18 cellular contexts compared by ENCODE assay signal in genomic region chr5:65984098-65984885, GRCh38. TPM values are rescaled to one million over a fixed set of nuclear protein-coding genes. Genes with fewer than 3 reads are reported as not detected.
DNase-seq lines count a peak whose midpoint lies in the region; ATAC-seq and TF ChIP-seq lines count a peak whose summit lies in the region.
"Had no signal": no experiment of that assay in that cellular context is flagged by ENCODE, and none has a peak within 500 bp of the region (broad histone marks: within the 10 kb centered on the region; RNA-seq: fewer than 3 reads in every experiment).

No MANE protein-coding gene starts in this region.

- H3K36me3 ChIP-seq in psoas muscle (ENCODE audit: insufficient read depth in 1 of 2, low read depth in 1 of 2): no peaks in the 10 kb centered on the region
- H3K36me3 ChIP-seq in left lung: no peaks in the 10 kb centered on the region
- H3K36me3 ChIP-seq: prostate gland had no signal

- H3K4me3 Mint-ChIP-seq in immature natural killer cell: peak overlapping the region in 2 of 5 donors; percentile 26 to 37
- H3K4me3 Mint-ChIP-seq: stimulated activated naive CD8-positive, alpha-beta T cell treated with anti-CD3 and anti-CD28 coated beads, Interleukin-15, Interleukin-2, amounts not matched to agents 100 ng/mL and 50 ng/mL, for 24 hours had no signal

- H3K27me3 ChIP-seq in psoas muscle (ENCODE audit: insufficient read depth in 3 of 3, low read length in 2 of 3): no peaks in the 10 kb centered on the region
- H3K27me3 ChIP-seq in left lung: no peaks in the 10 kb centered on the region
- H3K27me3 ChIP-seq: SJSA1 had no signal

- no peaks in the 10 kb centered on the region for H3K9me3 Mint-ChIP-seq in immature natural killer cell

- peaks cover 81 to 88% of the 10 kb centered on the region in 2 donors for H3K4me1 Mint-ChIP-seq in immature natural killer cell

- TF ChIP-seq CTCF in psoas muscle (IDR thresholded peaks at IDR 0.05) (no peak), left lung (IDR thresholded peaks at IDR 0.05) (no peak)

- intact Hi-C loops in psoas muscle (cut with DNase I): no loop called here
- intact Hi-C loops in left lung (cut with DNase I): no loop called here

- no peaks in the 10 kb centered on the region for H3K36me3 Mint-ChIP-seq in immature natural killer cell

- H3K9me3 ChIP-seq in psoas muscle (no peaks in the 10 kb centered on the region), left lung (no peaks in the 10 kb centered on the region)
- H3K9me3 ChIP-seq: prostate gland, SJSA1 had no signal

- H3K4me1 ChIP-seq in psoas muscle (peaks cover 40% of the 10 kb centered on the region), left lung (peaks cover 0 to 9% of the 10 kb centered on the region in 2 donors)

- DNase-seq in NCI-H82 (lab: John Stamatoyannopoulos, UW) (peak; percentile 1), NCI-H82 treated with DMSO at 0.1 percent for 48 hours (lab: John Stamatoyannopoulos, UW; ENCODE audit: unreplicated experiment) (no peak), NCI-H748 (lab: John Stamatoyannopoulos, UW; ENCODE audit: unreplicated experiment) (peak; percentile 41), immature natural killer cell (no peak), psoas muscle (no peak), left lung (no peak), G401 (ENCODE audit: low spot score) (no peak)
- DNase-seq: activated CD4-positive, alpha-beta T cell treated with anti-CD3 and anti-CD28 coated beads, Interleukin-2, amount 50 U/mL, for 4 hours; activated T-cell treated with anti-CD3 and anti-CD28 coated beads, Interleukin-2, amount 50 U/mL, for 48 hours; cerebellar nuclear complex; GM23248; Karpas-422; left colon; NCI-H226 had no signal

- in situ Hi-C loops in G401 (cut with HindIII; ENCODE audit: low sequenced_read_pairs): no loop called here

- ATAC-seq in psoas muscle: peak in 3 of 4 donors; percentile 21 to 39 (median 25)
- no peak for ATAC-seq in GM19467 (IDR thresholded peaks at IDR 0.05; ENCODE audit: unreplicated experiment)
- no peak for ATAC-seq in left lung
- ATAC-seq: left colon had no signal

- peak overlapping the region in 5 of 6 donors; percentile 12 to 82 (median 60) for H3K27ac Mint-ChIP-seq in immature natural killer cell
- H3K27ac Mint-ChIP-seq: stimulated activated naive CD8-positive, alpha-beta T cell treated with anti-CD3 and anti-CD28 coated beads, Interleukin-15, Interleukin-2, amounts not matched to agents 100 ng/mL and 50 ng/mL, for 24 hours had no signal

- no peak overlapping the region for H3K4me3 ChIP-seq in psoas muscle
- no peak overlapping the region for H3K4me3 ChIP-seq in left lung
- H3K4me3 ChIP-seq: GM23248, prostate gland, SJSA1 had no signal

- peaks cover 0 to 5% (median 0%) of the 10 kb centered on the region in 3 donors for H3K27me3 Mint-ChIP-seq in immature natural killer cell (ENCODE audit: low read depth in 3 of 3)
- H3K27me3 Mint-ChIP-seq: stimulated activated naive CD8-positive, alpha-beta T cell treated with anti-CD3 and anti-CD28 coated beads, Interleukin-15, Interleukin-2, amounts not matched to agents 100 ng/mL and 50 ng/mL, for 24 hours had no signal

- WGBS in psoas muscle, 3 donors: 86 to 93% (median 93%) methylated on average over 10 of the region's 10 CpGs

- no peak overlapping the region for H3K27ac ChIP-seq in psoas muscle
- H3K27ac ChIP-seq in left lung: no peak overlapping the region
- H3K27ac ChIP-seq: GM23248, prostate gland, SJSA1 had no signal

RNA-seq across cellular contexts. Expression of gene ERBIN, which starts 57.9 kb away (rescaled TPM):
- polyA plus RNA-seq in immature natural killer cell: 10 to 100 TPM; 38.3 to 75.1 (median 40.6) TPM
- total RNA-seq in psoas muscle: 10 to 100 TPM; 28.8 to 56.6 (median 45.6) TPM
- polyA plus RNA-seq in psoas muscle: 10 to 100 TPM in 2 of 3 donors, 1 to 10 TPM in 1; 8.3 to 17.6 (median 10.1) TPM
- 10 to 100 TPM; 73.1 to 77.8 TPM for total RNA-seq in left lung
- 22.7 and 23.9 TPM in 2 replicates for total RNA-seq in G401 (2014; rRNA removed; shearing (Covaris generic))

Comparison
In these comparisons a context has a peak if more than half of its experiments do, and no peak if none do; other contexts are left out.
1. DNase-seq: peak in NCI-H82 (single experiment) and NCI-H748 (single experiment); none in NCI-H82 treated with DMSO at 0.1 percent for 48 hours (single experiment), immature natural killer cell (0 of 3), psoas muscle (0 of 2), left lung (0 of 2) and G401 (single experiment).
2. ATAC-seq: peak in psoas muscle (3 of 4); none in GM19467 (single experiment) and left lung (single experiment).